Comparison of ENCODE assay signal across 1 cellular context in genomic region chr6:42714098-42714761, GRCh38.
TF ChIP-seq lines count a peak whose summit lies in the region.

No MANE protein-coding gene starts in this region.

TF ChIP-seq in endothelial cell of umbilical vein, 7 proteins besides CTCF, POLR2A, EP300 and RAD21 (continued from another document):
- peak; percentile 40 for TF ChIP-seq FOS (IDR thresholded peaks at IDR 0.05; ENCODE audit: borderline replicate concordance, insufficient read depth, low read length)
TF ChIP-seq in endothelial cell of umbilical vein: peak in this region for 2.
